In genomic region chr17:72173475-72174116, GRCh38 we compare ENCODE assay signal across 12 cellular contexts. TPM values are rescaled to one million over a fixed set of nuclear protein-coding genes. Genes with fewer than 3 reads are reported as not detected.
DNase-seq lines count a peak whose midpoint lies in the region; ATAC-seq and TF ChIP-seq lines count a peak whose summit lies in the region.
"Had no signal": no experiment of that assay in that cellular context is flagged by ENCODE, and none has a peak within 500 bp of the region (broad histone marks: within the 10 kb centered on the region; RNA-seq: fewer than 3 reads in every experiment).

No MANE protein-coding gene starts in this region.

- H4K5ac ChIP-seq in IMR-90 (ENCODE audit: low read depth, low read length): no peak overlapping the region

- H3K9ac ChIP-seq in IMR-90 (ENCODE audit: low read depth, low read length): no peak overlapping the region
- no peak overlapping the region for H3K9ac ChIP-seq in neuronal stem cell (ENCODE audit: low read depth, low read length, poor library complexity)

- ATAC-seq in IMR-90 (ENCODE audit: low read depth): peak; percentile 27; the same call in 1 of the 2 replicates

- H3K27me3 ChIP-seq in IMR-90 (ENCODE audit: control insufficient read depth, insufficient read depth, low read length) (no peaks in the 10 kb centered on the region; the same call in 1 of the 2 replicates), neuronal stem cell (ENCODE audit: control insufficient read depth in 3 of 3, insufficient read depth in 3 of 3, low read depth in 1 of 3, low read length in 3 of 3) (no peaks in the 10 kb centered on the region), hepatocyte (no peaks in the 10 kb centered on the region)
- H3K27me3 ChIP-seq: neutrophil had no signal

- H3K18ac ChIP-seq in IMR-90 (ENCODE audit: low read depth, low read length) (no peak overlapping the region), neuronal stem cell (ENCODE audit: low read length) (peak overlapping the region; percentile 2)

- no peak overlapping the region for H2AK9ac ChIP-seq in IMR-90 (replicated peaks; ENCODE audit: low read depth, low read length, poor library complexity)

- CTCF ChIA-PET in IMR-90 (lab: Yijun Ruan, JAX): no interaction called here

- dilution Hi-C loops in IMR-90 (cut with HindIII; ENCODE audit: low sequenced_read_pairs, unreplicated experiment): no loop called here

- H4K8ac ChIP-seq in IMR-90 (ENCODE audit: low read depth in 2 of 2, low read length in 2 of 2) (no peak overlapping the region), neuronal stem cell (ENCODE audit: low read depth, low read length) (no peak overlapping the region)

- no peak overlapping the region for H4K91ac ChIP-seq in IMR-90 (ENCODE audit: insufficient read depth, low read depth, low read length)
- H4K91ac ChIP-seq in neuronal stem cell (ENCODE audit: low read depth, low read length, poor library complexity): no peak overlapping the region

- no CpG with 5 or more reads among the region's 9 CpGs for WGBS in IMR-90 (ENCODE audit: extremely low coverage in 2 of 2, insufficient read length in 1 of 2), 2 experiments
- no CpG with 5 or more reads among the region's 9 CpGs for WGBS in neuronal stem cell (ENCODE audit: extremely low coverage in 2 of 2, insufficient read length in 2 of 2, insufficient replicate concordance in 1 of 2), 2 donors
- 53% methylated on average over 9 of the region's 9 CpGs for WGBS in hepatocyte (ENCODE audit: low lambda C conversion rate, missing lambda C conversion rate)

- H3K79me1 ChIP-seq in IMR-90 (ENCODE audit: low read depth in 1 of 2, low read length in 2 of 2) (no peaks in the 10 kb centered on the region), neuronal stem cell (ENCODE audit: low read depth, low read length) (no peaks in the 10 kb centered on the region)

- H2BK20ac ChIP-seq in IMR-90 (ENCODE audit: low read depth, low read length): no peak overlapping the region

- H2BK15ac ChIP-seq in IMR-90 (ENCODE audit: low read depth, low read length) (no peak overlapping the region), neuronal stem cell (ENCODE audit: low read length) (no peak overlapping the region)

- no peak overlapping the region for H2BK5ac ChIP-seq in IMR-90 (ENCODE audit: low read depth, low read length, poor library complexity, severe bottlenecking)
- H2BK5ac ChIP-seq in neuronal stem cell (ENCODE audit: low read length): no peak overlapping the region

- no peak overlapping the region for H3K27ac ChIP-seq in IMR-90 (ENCODE audit: insufficient read depth, low read length)
- no peak overlapping the region for H3K27ac ChIP-seq in neuronal stem cell (replicated peaks; ENCODE audit: low read length)
- H3K27ac ChIP-seq in hepatocyte: no peak overlapping the region
- H3K27ac ChIP-seq: neutrophil, skin epidermis had no signal

- in situ Hi-C loops in IMR-90 (cut with MboI; ENCODE audit: low sequenced_read_pairs): no loop called here
- in situ Hi-C loops in astrocyte of the spinal cord (cut with HindIII; ENCODE audit: low sequenced_read_pairs): no loop called here

- no peaks in the 10 kb centered on the region for H3K9me2 ChIP-seq in hepatocyte (replicated peaks; ENCODE audit: insufficient read depth)

- DNase-seq in IMR-90 (peak; percentile 31), NCI-H2171 treated with DMSO at 0.1 percent for 48 hours (lab: John Stamatoyannopoulos, UW) (peak; percentile 95), astrocyte of the spinal cord (ENCODE audit: low read depth, low spot score) (peak; percentile 52), neuronal stem cell (ENCODE audit: low spot score) (no peak), HuH-7.5 (ENCODE audit: low spot score) (no peak), hepatocyte (ENCODE audit: low spot score) (no peak), HK-2 (ENCODE audit: unreplicated experiment) (no peak)
- DNase-seq: cortex of kidney, H9 had no signal

- H3K9me1 ChIP-seq in IMR-90 (ENCODE audit: insufficient read depth, low read length): no peaks in the 10 kb centered on the region

- no peak overlapping the region for H3K23ac ChIP-seq in IMR-90 (ENCODE audit: low read depth, low read length)
- no peak overlapping the region for H3K23ac ChIP-seq in neuronal stem cell (ENCODE audit: low read depth, low read length, poor library complexity)

- H4K20me1 ChIP-seq in IMR-90 (ENCODE audit: insufficient read depth, low read length) (no peaks in the 10 kb centered on the region), hepatocyte (ENCODE audit: insufficient read depth, poor library complexity, severe bottlenecking) (no peaks in the 10 kb centered on the region)

- no peak overlapping the region for H3K14ac ChIP-seq in IMR-90 (replicated peaks; ENCODE audit: low read depth, low read length)
- H3K14ac ChIP-seq in neuronal stem cell (ENCODE audit: low read length): no peak overlapping the region

- POLR2A ChIA-PET in IMR-90 (lab: Charles Lee; ENCODE audit: unreplicated experiment): no interaction called here

- BruUV-seq in IMR-90 (replicated peaks; lab: Mats Ljungman, UMichigan): no TSS peak

- H3K4me1 ChIP-seq in IMR-90 (ENCODE audit: control insufficient read depth, insufficient read depth, low read length): no peaks in the 10 kb centered on the region; the same call in 1 of the 2 replicates
- peaks cover 0 to 7% of the 10 kb centered on the region in 2 donors for H3K4me1 ChIP-seq in neuronal stem cell (ENCODE audit: control insufficient read depth in 2 of 2, insufficient read depth in 1 of 2, low read depth in 1 of 2, low read length in 2 of 2)
- H3K4me1 ChIP-seq in hepatocyte (ENCODE audit: insufficient read depth): peaks cover 5% of the 10 kb centered on the region

- no peak overlapping the region for H2BK12ac ChIP-seq in neuronal stem cell (ENCODE audit: low read length)

- H3K9me3 ChIP-seq in IMR-90 (ENCODE audit: control insufficient read depth, insufficient read depth, low read length) (no peaks in the 10 kb centered on the region), neuronal stem cell (replicated peaks in 1 of 2; ENCODE audit: control insufficient read depth in 2 of 2, insufficient read depth in 1 of 2, low read depth in 1 of 2, low read length in 2 of 2) (no peaks in the 10 kb centered on the region), hepatocyte (ENCODE audit: low read depth) (no peaks in the 10 kb centered on the region)
- H3K9me3 ChIP-seq: neutrophil had no signal

- H3K36me3 ChIP-seq in IMR-90 (ENCODE audit: control insufficient read depth, insufficient read depth, low read length): no peaks in the 10 kb centered on the region
- no peaks in the 10 kb centered on the region for H3K36me3 ChIP-seq in neuronal stem cell (replicated peaks in 1 of 2; ENCODE audit: control insufficient read depth in 2 of 2, insufficient read depth in 2 of 2, low read length in 2 of 2)
- H3K36me3 ChIP-seq in hepatocyte (replicated peaks; ENCODE audit: insufficient read depth, low read depth): no peaks in the 10 kb centered on the region
- H3K36me3 ChIP-seq: neutrophil had no signal

- TF ChIP-seq CTCF in IMR-90 (conservative IDR thresholded peaks at IDR 0.05; ENCODE audit: low read depth, low read length) (no peak), astrocyte of the spinal cord (IDR thresholded peaks at IDR 0.05; ENCODE audit: low read depth, low read length) (no peak), hepatocyte (IDR thresholded peaks at IDR 0.05; ENCODE audit: poor library complexity) (no peak)

- no peak overlapping the region for H2BK120ac ChIP-seq in IMR-90 (ENCODE audit: low read depth, low read length)
- H2BK120ac ChIP-seq in neuronal stem cell (ENCODE audit: low read depth, low read length): no peak overlapping the region

- H3K4ac ChIP-seq in IMR-90 (ENCODE audit: low read depth, low read length): no peak overlapping the region
- no peak overlapping the region for H3K4ac ChIP-seq in neuronal stem cell (ENCODE audit: low read length)

- H3K4me2 ChIP-seq in IMR-90 (ENCODE audit: low read depth, low read length): no peak overlapping the region
- H3K4me2 ChIP-seq in neuronal stem cell (ENCODE audit: insufficient read depth, low read length, poor library complexity, severe bottlenecking): no peak overlapping the region
- H3K4me2 ChIP-seq in hepatocyte: no peak overlapping the region

- H2AK5ac ChIP-seq in IMR-90 (ENCODE audit: low read depth, low read length) (no peak overlapping the region), neuronal stem cell (ENCODE audit: low read depth, low read length) (no peak overlapping the region)

- no peaks in the 10 kb centered on the region for H3K79me2 ChIP-seq in hepatocyte

- no peak for TF ChIP-seq POLR2A in IMR-90 (IDR thresholded peaks at IDR 0.05; ENCODE audit: low read depth, low read length)

- TF ChIP-seq RAD21 in IMR-90 (IDR thresholded peaks at IDR 0.05; ENCODE audit: low read length): no peak

- intact Hi-C loops in IMR-90 (cut with micrococcal nuclease): no loop called here

- H2AFZ ChIP-seq in IMR-90 (replicated peaks; ENCODE audit: low read length, poor library complexity) (peak overlapping the region; percentile 25), neuronal stem cell (ENCODE audit: low read length) (no peak overlapping the region), hepatocyte (no peak overlapping the region)

- no peak overlapping the region for H3K4me3 ChIP-seq in IMR-90 (ENCODE audit: insufficient read depth, low read depth, low read length)
- no peak overlapping the region for H3K4me3 ChIP-seq in astrocyte of the spinal cord (ENCODE audit: low read depth, low read length)
- H3K4me3 ChIP-seq in neuronal stem cell (ENCODE audit: low read length in 2 of 2): no peak overlapping the region
- H3K4me3 ChIP-seq in hepatocyte: no peak overlapping the region
- H3K4me3 ChIP-seq: skin epidermis had no signal

- H3K56ac ChIP-seq in IMR-90 (ENCODE audit: extremely low read depth, insufficient read depth, low read length): no peak overlapping the region

TF ChIP-seq in IMR-90, 13 proteins besides CTCF, POLR2A, EP300 and RAD21 (continues in another document):
- TF ChIP-seq SMC3 (IDR thresholded peaks at IDR 0.05; ENCODE audit: low read depth, low read length): no peak
- no peak for TF ChIP-seq NFE2L2 (IDR thresholded peaks at IDR 0.05; ENCODE audit: low read depth, low read length)
- TF ChIP-seq CHD1 (IDR thresholded peaks at IDR 0.05; ENCODE audit: low read depth, low read length): no peak
- no peak for TF ChIP-seq FOS (IDR thresholded peaks at IDR 0.05; ENCODE audit: low read depth, low read length)
- TF ChIP-seq BHLHE40 (IDR thresholded peaks at IDR 0.05; ENCODE audit: low read depth, low read length): no peak
- TF ChIP-seq RCOR1 (IDR thresholded peaks at IDR 0.05; ENCODE audit: insufficient replicate concordance, low read length): no peak
- no peak for TF ChIP-seq CEBPB (IDR thresholded peaks at IDR 0.05; ENCODE audit: low read depth, low read length)
- no peak for TF ChIP-seq RFX5 (IDR thresholded peaks at IDR 0.05; ENCODE audit: low read depth, low read length)

RNA-seq across cellular contexts. Expression of gene SOX9, which starts 52.8 kb away (rescaled TPM):
- total RNA-seq in IMR-90 (2012; rRNA removed): 4.1 and 8.3 TPM in 2 replicates
- 12.7 and 17.6 TPM in 2 replicates for polyA plus RNA-seq in IMR-90 (2012; rRNA removed)
- polyA plus RNA-seq in IMR-90 (2012; cell fraction: cytosol; rRNA removed): 12.5 and 21.1 TPM in 2 replicates
- 31.6 and 43.9 TPM in 2 replicates for polyA plus RNA-seq in IMR-90 (2012; cell fraction: nucleus; rRNA removed; ENCODE audit: low replicate concordance)
- polyA plus RNA-seq in neuronal stem cell (2013, experiment 1 of 2): 65.2 TPM
- polyA plus RNA-seq in neuronal stem cell (2013, experiment 2 of 2): 69.2 TPM
- 31.8 and 36.9 TPM in 2 replicates for total RNA-seq in hepatocyte
- 74.6 and 87.3 TPM in 2 replicates for polyA plus RNA-seq in hepatocyte
- polyA plus RNA-seq: CD14-positive monocyte had no signal

Comparison
In these comparisons a context has a peak if more than half of its experiments do, and no peak if none do; other contexts are left out.
1. DNase-seq: peak in IMR-90 (single experiment), NCI-H2171 treated with DMSO at 0.1 percent for 48 hours (single experiment) and astrocyte of the spinal cord (single experiment); none in neuronal stem cell (single experiment), HuH-7.5 (single experiment), hepatocyte (single experiment) and HK-2 (single experiment).